In genomic region chr15:99404454-99404853, GRCh38 we compare ENCODE assay signal across 23 cellular contexts.
"Had no signal": no experiment of that assay in that cellular context is flagged by ENCODE, and none has a peak within 500 bp of the region (broad histone marks: within the 10 kb centered on the region; RNA-seq: fewer than 3 reads in every experiment).

No MANE protein-coding gene starts in this region.

- H3K36me3 Mint-ChIP-seq: naive B cell had no signal

- H3K9me3 Mint-ChIP-seq: endodermal cell; naive B cell; neural crest cell; stimulated activated naive CD8-positive, alpha-beta T cell treated with anti-CD3 and anti-CD28 coated beads, Interleukin-15, Interleukin-2, amounts not matched to agents 100 ng/mL and 50 ng/mL, for 24 hours had no signal

- H3K4me1 Mint-ChIP-seq: neural crest cell had no signal

- DNase-seq: effector CD4-positive, alpha-beta T cell; endodermal cell; erythroblast; foreskin keratinocyte; left colon; left ventricle myocardium superior; mesenchymal stem cell; naive B cell; nucleus accumbens; pancreas; right cardiac atrium; stimulated activated CD4-positive, alpha-beta T cell treated with anti-CD3 and anti-CD28 coated beads, Interleukin-2, amount 100 ng/mL, for 48 hours; testis; upper lobe of right lung had no signal

- ATAC-seq: foreskin keratinocyte, left colon, left ventricle myocardium superior, pancreas, right cardiac atrium had no signal

- H3K27me3 Mint-ChIP-seq: naive B cell; stimulated activated naive CD8-positive, alpha-beta T cell treated with anti-CD3 and anti-CD28 coated beads, Interleukin-15, Interleukin-2, amounts not matched to agents 100 ng/mL and 50 ng/mL, for 24 hours had no signal

- H3K9me3 ChIP-seq: pancreas, testis, tibial nerve, upper lobe of right lung, vagina had no signal

- H3K27ac Mint-ChIP-seq: endodermal cell; progenitor cell of endocrine pancreas; stimulated activated naive CD8-positive, alpha-beta T cell treated with anti-CD3 and anti-CD28 coated beads, Interleukin-15, Interleukin-2, amounts not matched to agents 100 ng/mL and 50 ng/mL, for 24 hours had no signal

- H3K4me2 ChIP-seq: hepatocyte, smooth muscle cell had no signal

- H3K27me3 ChIP-seq: foreskin keratinocyte, hepatocyte, pancreas, testis, tibial nerve, upper lobe of right lung, vagina had no signal

- H3K27ac ChIP-seq: coronary artery, foreskin keratinocyte, hepatocyte, pancreas, testis, tibial nerve, upper lobe of right lung, vagina had no signal

- H3K36me3 ChIP-seq: pancreas, tibial nerve, upper lobe of right lung, vagina had no signal

- H3K4me1 ChIP-seq: foreskin keratinocyte had no signal

- H3K4me3 Mint-ChIP-seq: endodermal cell; naive B cell; neural crest cell; stimulated activated naive CD8-positive, alpha-beta T cell treated with anti-CD3 and anti-CD28 coated beads, Interleukin-15, Interleukin-2, amounts not matched to agents 100 ng/mL and 50 ng/mL, for 24 hours had no signal

- H3K4me3 ChIP-seq: coronary artery, hepatocyte, lung, pancreas, smooth muscle cell, testis, tibial nerve, upper lobe of right lung, vagina had no signal

- H2AFZ ChIP-seq: hepatocyte had no signal

- H3K79me2 ChIP-seq: hepatocyte had no signal
